Comparison of ENCODE assay signal across 11 cellular contexts in genomic region chr4:25440478-25441030, GRCh38.
DNase-seq lines count a peak whose midpoint lies in the region; ATAC-seq, FAIRE-seq and TF ChIP-seq lines count a peak whose summit lies in the region.
"Had no signal": no experiment of that assay in that cellular context is flagged by ENCODE, and none has a peak within 500 bp of the region (broad histone marks: within the 10 kb centered on the region; RNA-seq: fewer than 3 reads in every experiment).

No MANE protein-coding gene starts in this region.

- SMC1A ChIA-PET in GM12878 (lab: Charles Lee; ENCODE audit: uncharacterized antibody, unreplicated experiment): interaction anchor here (0.9 to 3.9 kb wide), 3 partner anchors 8 to 329 kb away, joined by 3 to 35 read pairs (median 3); no protein-coding TSS in a partner anchor

- BruUV-seq in GM12878 (replicated peaks; lab: Mats Ljungman, UMichigan): no TSS peak

- ATAC-seq in GM12878 (peak; percentile 24; the same call in 1 of the 3 replicates), left ventricle myocardium superior (peak; percentile 87), omental fat pad (ENCODE audit: low FRiP score) (peak; percentile 65), HG02973 (IDR thresholded peaks at IDR 0.05; ENCODE audit: unreplicated experiment) (no peak)

- H4K20me1 ChIP-seq in GM12878 (ENCODE audit: control insufficient read depth, insufficient read depth): no peaks in the 10 kb centered on the region

- no peak for TF ChIP-seq POLR2A in GM12878 (IDR thresholded peaks at IDR 0.05; ENCODE audit: low read depth, low read length)

- POLR2A ChIA-PET in GM12878 (lab: Charles Lee): no interaction called here

- no peak overlapping the region for H3K27ac ChIP-seq in GM12878 (ENCODE audit: control insufficient read depth, insufficient read depth)
- H3K27ac ChIP-seq: gastroesophageal sphincter had no signal

- H2AFZ ChIP-seq in GM12878 (ENCODE audit: control insufficient read depth, low read depth, low read length): no peak overlapping the region

- DNase-seq in Ammon's horn (ENCODE audit: low spot score) (peak; percentile 52), GM12878 (ENCODE audit: low read depth, low spot score) (no peak), left ventricle myocardium superior (peak; percentile 76), omental fat pad (ENCODE audit: low spot score) (no peak), D341Med (ENCODE audit: low spot score) (no peak), GM19238 (ENCODE audit: insufficient read length, low spot score) (no peak), NCI-H82 (lab: John Stamatoyannopoulos, UW) (no peak)
- DNase-seq: DMS153 had no signal

- H3K4me1 ChIP-seq in GM12878 (ENCODE audit: control insufficient read depth, insufficient read depth, low read length): no peaks in the 10 kb centered on the region

- no peak for TF ChIP-seq CTCF in GM12878 (IDR thresholded peaks at IDR 0.05 in 2 of 3, conservative IDR thresholded peaks at IDR 0.05 in 1 of 3; ENCODE audit: control insufficient read depth in 2 of 3, extremely low read depth in 1 of 3, insufficient read depth in 1 of 3, low read depth in 3 of 3, low read length in 3 of 3)
- no peak for TF ChIP-seq CTCF in omental fat pad (IDR thresholded peaks at IDR 0.05)

- intact Hi-C loops in GM12878 (cut with micrococcal nuclease; ENCODE audit: unreplicated experiment) (loop anchor here (1.0 to 10.0 kb wide), 2 partner anchors 184 to 328 kb away; no protein-coding TSS in a partner anchor), left ventricle myocardium superior (cut with micrococcal nuclease) (loop anchor here (5.0 kb wide), 1 partner anchor 327 kb away; no protein-coding TSS in a partner anchor)

- RAD21 ChIA-PET in GM12878 (lab: Charles Lee; ENCODE audit: unreplicated experiment): interaction anchor here (0.9 to 3.7 kb wide), 3 partner anchors 12 to 328 kb away, joined by 3 to 22 read pairs (median 3); no protein-coding TSS in a partner anchor

- no peak overlapping the region for H3K9ac ChIP-seq in GM12878 (ENCODE audit: control insufficient read depth, insufficient read depth, low read length)

- no peak overlapping the region for H3K4me2 ChIP-seq in GM12878 (ENCODE audit: control insufficient read depth, insufficient read depth)

- CTCF ChIA-PET in GM12878 (lab: Yijun Ruan, JAX): interaction anchor here (0.6 to 7.0 kb wide), 26 partner anchors 8 to 885 kb away, joined by 3 to 104 read pairs (median 4); no protein-coding TSS in a partner anchor

- TF ChIP-seq EP300 in GM12878 (IDR thresholded peaks at IDR 0.05; ENCODE audit: borderline replicate concordance in 1 of 2, control insufficient read depth in 1 of 2, low read depth in 2 of 2, low read length in 2 of 2): no peak

- no peak for FAIRE-seq in GM12878 (lab: Jason Lieb, UNC)
- FAIRE-seq: RCC 7860 had no signal

- no peaks in the 10 kb centered on the region; a peak in 1 of 4 replicates for H3K27me3 ChIP-seq in GM12878 (replicated peaks in 1 of 2; ENCODE audit: control insufficient read depth in 2 of 2, insufficient read depth in 2 of 2, low read length in 1 of 2)
- H3K27me3 ChIP-seq: gastroesophageal sphincter had no signal

- WGBS in GM12878 (ENCODE audit: insufficient coverage, insufficient replicate concordance, low lambda C conversion rate, missing lambda C conversion rate): 67% methylated on average over 8 of the region's 8 CpGs

- H3K79me2 ChIP-seq in GM12878 (ENCODE audit: control insufficient read depth, insufficient read depth, low read length): no peaks in the 10 kb centered on the region

- no peaks in the 10 kb centered on the region for H3K9me3 ChIP-seq in GM12878 (replicated peaks; ENCODE audit: control insufficient read depth, insufficient read depth, low read length)
- H3K9me3 ChIP-seq: gastroesophageal sphincter had no signal

- in situ Hi-C loops in GM12878 (cut with MboI): loop anchor here (5.0 kb wide), 1 partner anchor 337 kb away; no protein-coding TSS in a partner anchor

- TF ChIP-seq RAD21 in GM12878 (IDR thresholded peaks at IDR 0.05; ENCODE audit: insufficient read depth, low read depth, low read length): no peak

- no peak overlapping the region for H3K4me3 ChIP-seq in GM12878
- H3K4me3 ChIP-seq: gastroesophageal sphincter had no signal

- no peaks in the 10 kb centered on the region for H3K36me3 ChIP-seq in GM12878 (ENCODE audit: control insufficient read depth in 2 of 2, insufficient read depth in 2 of 2, low read length in 1 of 2)
- H3K36me3 ChIP-seq: gastroesophageal sphincter had no signal

TF ChIP-seq in GM12878, 131 proteins besides CTCF, POLR2A, EP300 and RAD21:
- no peak for TF ChIP-seq POLR2AphosphoS5 (IDR thresholded peaks at IDR 0.05; ENCODE audit: low read length)

Comparison
In these comparisons a context has a peak if more than half of its experiments do, and no peak if none do; other contexts are left out.
1. DNase-seq: peak in Ammon's horn (single experiment) and left ventricle myocardium superior (single experiment); none in GM12878 (single experiment), omental fat pad (single experiment), D341Med (single experiment), GM19238 (single experiment) and NCI-H82 (single experiment).